ENCODE assay signal across 8 cellular contexts in genomic region chr16:31458073-31458834, GRCh38. TPM values are rescaled to one million over a fixed set of nuclear protein-coding genes. Genes with fewer than 3 reads are reported as not detected.
DNase-seq lines count a peak whose midpoint lies in the region; ATAC-seq and TF ChIP-seq lines count a peak whose summit lies in the region.

No MANE protein-coding gene starts in this region.

- H3K9me3 Mint-ChIP-seq in natural killer cell treated with Interleukin-12 subunit alpha and Interleukin-12 subunit beta and Interleukin-15 and Interleukin-18, amount 100 ng/mL, for 72 hours: no peaks in the 10 kb centered on the region

- intact Hi-C loops in upper lobe of right lung (cut with DNase I): no loop called here

- H3K4me1 ChIP-seq in HAP-1: peaks cover 37% of the 10 kb centered on the region
- H3K4me1 ChIP-seq in upper lobe of right lung: peaks cover 53% of the 10 kb centered on the region

- in situ Hi-C loops in HAP-1 (cut with MboI; ENCODE audit: low sequenced_read_pairs): loop anchor here (10.0 kb wide), 1 partner anchor 417 kb away; the partner anchor contains the start of gene ZNF267

- H3K4me3 Mint-ChIP-seq in natural killer cell treated with Interleukin-12 subunit alpha and Interleukin-12 subunit beta and Interleukin-15 and Interleukin-18, amount 100 ng/mL, for 72 hours: peak overlapping the region; percentile 86

- H3K27ac ChIP-seq in upper lobe of right lung: peak overlapping the region; percentile 100

- H3K36me3 ChIP-seq in HAP-1 (replicated peaks): peaks cover 5% of the 10 kb centered on the region
- peaks cover 14% of the 10 kb centered on the region for H3K36me3 ChIP-seq in upper lobe of right lung

- peaks cover 37 to 45% of the 10 kb centered on the region in 2 donors for H3K4me1 Mint-ChIP-seq in natural killer cell treated with Interleukin-12 subunit alpha and Interleukin-12 subunit beta and Interleukin-15 and Interleukin-18, amount 100 ng/mL, for 72 hours (ENCODE audit: low read depth in 2 of 2)

- ATAC-seq in natural killer cell treated with Interleukin-12 subunit alpha and Interleukin-12 subunit beta and Interleukin-15 and Interleukin-18, amount 100 ng/mL, for 72 hours: peak; percentile 2 to 41
- ATAC-seq in upper lobe of right lung: peak; percentile 3
- ATAC-seq in HG02610 (IDR thresholded peaks at IDR 0.05; ENCODE audit: unreplicated experiment): no peak

- DNase-seq in ELR (ENCODE audit: low read depth): peak; percentile 57
- peak in 1 of 2 experiments; percentile 34 for DNase-seq in HAP-1 (ENCODE audit: low spot score in 2 of 2)
- peak; percentile 64 for DNase-seq in NCI-H2227 (lab: John Stamatoyannopoulos, UW; ENCODE audit: unreplicated experiment)
- peak; percentile 79 for DNase-seq in activated CD8-positive, alpha-beta memory T cell treated with anti-CD3 and anti-CD28 coated beads, Interleukin-2, amount 50 U/mL, for 48 hours
- peak in 1 of 2 experiments; percentile 79 for DNase-seq in erythroblast (lab: John Stamatoyannopoulos, UW)
- DNase-seq in natural killer cell treated with Interleukin-12 subunit alpha and Interleukin-12 subunit beta and Interleukin-15 and Interleukin-18, amount 100 ng/mL, for 72 hours (ENCODE audit: low spot score): peak; percentile 86
- peak; percentile 85 for DNase-seq in upper lobe of right lung

- no peaks in the 10 kb centered on the region for H3K27me3 ChIP-seq in HAP-1 (ENCODE audit: low read depth)
- H3K27me3 ChIP-seq in upper lobe of right lung: no peaks in the 10 kb centered on the region

- TF ChIP-seq POLR2A in erythroblast (IDR thresholded peaks at IDR 0.05; ENCODE audit: low read length): peak; percentile 39

- H3K4me3 ChIP-seq in HAP-1 (peak overlapping the region; percentile 92), upper lobe of right lung (peak overlapping the region; percentile 94)

- H3K36me3 Mint-ChIP-seq in natural killer cell treated with Interleukin-12 subunit alpha and Interleukin-12 subunit beta and Interleukin-15 and Interleukin-18, amount 100 ng/mL, for 72 hours: no peaks in the 10 kb centered on the region

- H3K27ac Mint-ChIP-seq in natural killer cell treated with Interleukin-12 subunit alpha and Interleukin-12 subunit beta and Interleukin-15 and Interleukin-18, amount 100 ng/mL, for 72 hours: peak overlapping the region; percentile 89 to 94

- no peak for TF ChIP-seq CTCF in upper lobe of right lung (IDR thresholded peaks at IDR 0.05)

- H3K27me3 Mint-ChIP-seq in natural killer cell treated with Interleukin-12 subunit alpha and Interleukin-12 subunit beta and Interleukin-15 and Interleukin-18, amount 100 ng/mL, for 72 hours: no peaks in the 10 kb centered on the region

- H3K9me3 ChIP-seq in HAP-1 (peaks cover 2% of the 10 kb centered on the region; the same call in 1 of the 2 replicates), upper lobe of right lung (no peaks in the 10 kb centered on the region)

RNA-seq across cellular contexts. Expression of gene ARMC5, which starts 1.0 kb away (rescaled TPM):
- total RNA-seq in natural killer cell treated with Interleukin-12 subunit alpha and Interleukin-12 subunit beta and Interleukin-15 and Interleukin-18, amount 100 ng/mL, for 72 hours: 10 to 100 TPM; 31.6 to 36.0 TPM
- total RNA-seq in upper lobe of right lung: 10.8 TPM

RNA-seq across cellular contexts. Expression of gene TGFB1I1, which starts 13.7 kb away (rescaled TPM):
- under 1 TPM; 0.55 to 0.75 TPM for total RNA-seq in natural killer cell treated with Interleukin-12 subunit alpha and Interleukin-12 subunit beta and Interleukin-15 and Interleukin-18, amount 100 ng/mL, for 72 hours
- 49.9 TPM for total RNA-seq in upper lobe of right lung

RNA-seq across cellular contexts. Expression of gene ZNF843, which starts 15.7 kb away (rescaled TPM):
- total RNA-seq in natural killer cell treated with Interleukin-12 subunit alpha and Interleukin-12 subunit beta and Interleukin-15 and Interleukin-18, amount 100 ng/mL, for 72 hours: under 1 TPM in 1 of 2 donors, not detected in 1; 0.17 TPM
- 0.84 TPM for total RNA-seq in upper lobe of right lung

RNA-seq across cellular contexts. Expression of gene SLC5A2, which starts 24.7 kb away (rescaled TPM):
- total RNA-seq in natural killer cell treated with Interleukin-12 subunit alpha and Interleukin-12 subunit beta and Interleukin-15 and Interleukin-18, amount 100 ng/mL, for 72 hours: not detected
- total RNA-seq in upper lobe of right lung: 3.1 TPM

RNA-seq across cellular contexts. Expression of gene COX6A2, which starts 30.1 kb away (rescaled TPM):
- not detected for total RNA-seq in natural killer cell treated with Interleukin-12 subunit alpha and Interleukin-12 subunit beta and Interleukin-15 and Interleukin-18, amount 100 ng/mL, for 72 hours
- total RNA-seq in upper lobe of right lung: not detected

Comparison
In these comparisons a context has a peak if more than half of its experiments do, and no peak if none do; other contexts are left out.
1. RNA of gene TGFB1I1, which starts 13.7 kb away (total RNA-seq): 49.9 TPM in upper lobe of right lung (single experiment); 0.55 to 0.75 TPM in natural killer cell treated with Interleukin-12 subunit alpha and Interleukin-12 subunit beta and Interleukin-15 and Interleukin-18, amount 100 ng/mL, for 72 hours; every median in the first group is over 10 times any median in the second.